10 cellular contexts compared by ENCODE assay signal in genomic region chr19:1214862-1215731, GRCh38. TPM values are rescaled to one million over a fixed set of nuclear protein-coding genes. Genes with fewer than 3 reads are reported as not detected.
DNase-seq lines count a peak whose midpoint lies in the region; ATAC-seq, FAIRE-seq and TF ChIP-seq lines count a peak whose summit lies in the region.
"Had no signal": no experiment of that assay in that cellular context is flagged by ENCODE, and none has a peak within 500 bp of the region (broad histone marks: within the 10 kb centered on the region; RNA-seq: fewer than 3 reads in every experiment).

No MANE protein-coding gene starts in this region.

- FAIRE-seq in kidney (lab: Jason Lieb, UNC), result no peak

- H3K27ac ChIP-seq in HEK293 (ENCODE audit: extremely low read depth, low read depth, low read length) (peak overlapping the region; percentile 17), brain microvascular endothelial cell (peak overlapping the region; percentile 25), kidney (ENCODE audit: low read depth in 2 of 2, low read length in 2 of 2) (peak overlapping the region; percentile 86 to 90), stomach (peak overlapping the region; percentile 57 to 89 (median 88))

- intact Hi-C loops in kidney (cut with DNase I) (no loop called here), stomach (cut with DNase I; ENCODE audit: low total_unique reads) (no loop called here)

- H3K36me3 ChIP-seq in HEK293 (ENCODE audit: control insufficient read depth in 2 of 2, insufficient read depth in 1 of 2, low read length in 2 of 2) (peaks cover 14 to 31% of the 10 kb centered on the region in 2 experiments; a peak in 2 of 3 replicates), brain microvascular endothelial cell (replicated peaks) (peaks cover 5% of the 10 kb centered on the region), kidney (ENCODE audit: control insufficient read depth in 1 of 2, insufficient read depth in 2 of 2, low read length in 2 of 2) (peaks cover 0 to 6% of the 10 kb centered on the region in 2 donors), stomach (peaks cover 3 to 22% (median 19%) of the 10 kb centered on the region in 4 donors)

- CTCF ChIA-PET in HEK293 (lab: Yijun Ruan, JAX), result interaction anchor here (0.6 to 2.2 kb wide), 4 partner anchors 7 to 178 kb away, joined by 3 to 8 read pairs (median 4); no protein-coding TSS in a partner anchor

- no peak for DNase-seq in brain microvascular endothelial cell
- peak; percentile 89 for DNase-seq in kidney
- DNase-seq in stomach, result peak; percentile 82
- no peak for DNase-seq in NCI-H128 (lab: John Stamatoyannopoulos, UW; ENCODE audit: unreplicated experiment)
- DNase-seq in activated effector memory CD4-positive, alpha-beta T cell treated with anti-CD3 and anti-CD28 coated beads, Interleukin-2, amount 50 U/mL, for 16 hours, result no peak
- DNase-seq in mucosa of gallbladder (ENCODE audit: low spot score), result no peak
- DNase-seq: activated CD8-positive, alpha-beta memory T cell treated with anti-CD3 and anti-CD28 coated beads, Interleukin-2, amount 10 ng/mL, durations not matched to agents 7 days and 5 days; NCI-H345 had no signal

- H3K27me3 ChIP-seq in brain microvascular endothelial cell (replicated peaks) (no peaks in the 10 kb centered on the region), stomach (no peaks in the 10 kb centered on the region)

- TF ChIP-seq POLR2A in stomach (IDR thresholded peaks at IDR 0.05), result no peak

- WGBS in stomach, 5 donors, result 29 to 62% (median 46%) methylated on average over 13 to 26 of the region's 26 CpGs

- in situ Hi-C loops in brain microvascular endothelial cell (cut with HindIII; ENCODE audit: low pct_ligation_motif_present, low sequenced_read_pairs), result no loop called here

- no peaks in the 10 kb centered on the region for H3K9me3 ChIP-seq in HEK293 (ENCODE audit: control insufficient read depth, insufficient read depth, low read depth, low read length)
- H3K9me3 ChIP-seq in kidney (ENCODE audit: control insufficient read depth in 1 of 2, low read length in 2 of 2), result no peaks in the 10 kb centered on the region
- H3K9me3 ChIP-seq in stomach, result no peaks in the 10 kb centered on the region

- H3K4me1 ChIP-seq in HEK293 (ENCODE audit: control insufficient read depth, insufficient read depth, low read length) (peaks cover 12% of the 10 kb centered on the region; the same call in 1 of the 2 replicates), kidney (ENCODE audit: control insufficient read depth in 1 of 2, insufficient read depth in 1 of 2, low read depth in 1 of 2, low read length in 2 of 2) (peaks cover 27 to 48% of the 10 kb centered on the region in 2 donors), stomach (peaks cover 54 to 91% (median 83%) of the 10 kb centered on the region in 4 donors)

- H3K9ac ChIP-seq in kidney (ENCODE audit: low read length in 2 of 2), result peak overlapping the region; percentile 53 to 60

- POLR2A ChIA-PET in HEK293 (lab: Yijun Ruan, JAX), result interaction anchor here (0.7 to 0.8 kb wide), 2 partner anchors 54 to 91 kb away, joined by 4 to 8 read pairs; partner anchors contain the start of gene CIRBP

- no peak for TF ChIP-seq EP300 in stomach (IDR thresholded peaks at IDR 0.05)

- H3K4me3 ChIP-seq in HEK293 (ENCODE audit: low read depth, low read length) (no peak overlapping the region), brain microvascular endothelial cell (ENCODE audit: low read depth, low read length) (no peak overlapping the region), kidney (ENCODE audit: low read length in 2 of 2) (no peak overlapping the region), stomach (peak overlapping the region in 2 of 4 donors; percentile 1 to 22)

- no peak for TF ChIP-seq CTCF in HEK293 (tag by site-specific recombination; IDR thresholded peaks at IDR 0.05)
- peak; percentile 41 for TF ChIP-seq CTCF in brain microvascular endothelial cell (IDR thresholded peaks at IDR 0.05; ENCODE audit: low read depth, low read length, missing control alignments)
- no peak for TF ChIP-seq CTCF in kidney (IDR thresholded peaks at IDR 0.05; ENCODE audit: borderline replicate concordance, extremely low read depth, insufficient read depth)
- no peak for TF ChIP-seq CTCF in stomach (IDR thresholded peaks at IDR 0.05)

- no peak for ATAC-seq in GM19455 (IDR thresholded peaks at IDR 0.05; ENCODE audit: unreplicated experiment)

TF ChIP-seq in HEK293, 187 proteins besides CTCF, POLR2A, EP300 and RAD21:
- 0 out of 2 replicates have a peak, but pooled peaks have one; percentile 13 for TF ChIP-seq ZNF600 (tag by site-specific recombination; IDR thresholded peaks at IDR 0.05)
- 0 out of 2 replicates have a peak, but pooled peaks have one; percentile 31 for TF ChIP-seq ZBTB8A (tag by site-specific recombination; IDR thresholded peaks at IDR 0.05)
- TF ChIP-seq ZNF157 (tag by site-specific recombination; IDR thresholded peaks at IDR 0.05), result no peak
- TF ChIP-seq ZBTB11 (tag by site-specific recombination; conservative IDR thresholded peaks at IDR 0.05; ENCODE audit: low read depth), result peak; percentile 90
- peak; percentile 46; the same call in 1 of the 2 replicates for TF ChIP-seq ZNF10 (tag by site-specific recombination; IDR thresholded peaks at IDR 0.05)
- TF ChIP-seq ZBTB48 (tag by site-specific recombination; IDR thresholded peaks at IDR 0.05), result peak; percentile 58; the same call in 1 of the 2 replicates
- TF ChIP-seq ZNF664 (tag by site-specific recombination; IDR thresholded peaks at IDR 0.05), result no peak
TF ChIP-seq in HEK293: peak in this region for 5.

RNA-seq across cellular contexts. Expression of gene STK11, which starts 9.5 kb away (rescaled TPM):
- 57.7 TPM for total RNA-seq in kidney
- 40.7 TPM for polyA plus RNA-seq in kidney (ENCODE audit: insufficient read depth, low read depth, low replicate concordance)
- 100 to 1,000 TPM in 1 of 5 donors, 10 to 100 TPM in 4; 55.1 to 368 (median 82.3) TPM for total RNA-seq in stomach
- polyA plus RNA-seq in stomach, result 10 to 100 TPM; 43.1 to 65.3 (median 48.8) TPM
- 72.2 TPM for total RNA-seq in mucosa of gallbladder

RNA-seq across cellular contexts. Expression of gene CBARP, which starts 22.7 kb away (rescaled TPM):
- total RNA-seq in kidney, result 1.1 TPM
- 1.0 TPM for polyA plus RNA-seq in kidney (ENCODE audit: insufficient read depth, low read depth, low replicate concordance)
- 1 to 10 TPM in 2 of 5 donors, not detected in 3; 1.3 to 8.9 TPM for total RNA-seq in stomach
- under 1 TPM in 2 of 3 donors, not detected in 1; 0.19 to 0.28 TPM for polyA plus RNA-seq in stomach
- total RNA-seq in mucosa of gallbladder, result 1.1 TPM

RNA-seq across cellular contexts. Expression of gene ATP5F1D, which starts 26.5 kb away (rescaled TPM):
- total RNA-seq in kidney (183 TPM), stomach (100 to 1,000 TPM in 2 of 5 donors, 10 to 100 TPM in 3; 26.4 to 905 (median 37.9) TPM), mucosa of gallbladder (213 TPM)
- polyA plus RNA-seq in kidney (ENCODE audit: insufficient read depth, low read depth, low replicate concordance) (641 TPM), stomach (100 to 1,000 TPM; 355 to 508 (median 358) TPM)

RNA-seq across cellular contexts. Expression of gene MIDN, which starts 33.3 kb away (rescaled TPM):
- total RNA-seq in kidney (205 TPM), stomach (100 to 1,000 TPM in 1 of 5 donors, 10 to 100 TPM in 4; 31.6 to 118 (median 54.6) TPM), mucosa of gallbladder (127 TPM)
- polyA plus RNA-seq in kidney (ENCODE audit: insufficient read depth, low read depth, low replicate concordance) (21.3 TPM), stomach (10 to 100 TPM; 17.0 to 29.2 (median 21.0) TPM)

RNA-seq across cellular contexts. Expression of gene SBNO2, which starts 41.0 kb away (rescaled TPM):
- total RNA-seq in kidney (156 TPM), stomach (10 to 100 TPM; 19.3 to 74.7 (median 63.5) TPM), mucosa of gallbladder (64.1 TPM)
- polyA plus RNA-seq in kidney (ENCODE audit: insufficient read depth, low read depth, low replicate concordance) (12.2 TPM), stomach (10 to 100 TPM; 16.3 to 36.1 (median 23.6) TPM)

Comparison
In these comparisons a context has a peak if more than half of its experiments do, and no peak if none do; other contexts are left out.
1. H3K27ac ChIP-seq: peak in every context shown above with its lines; median percentile 88 in kidney; 88 in stomach; 25 in brain microvascular endothelial cell; 17 in HEK293.
2. DNase-seq: peak in kidney (single experiment) and stomach (single experiment); none in brain microvascular endothelial cell (single experiment), NCI-H128 (single experiment), activated effector memory CD4-positive, alpha-beta T cell treated with anti-CD3 and anti-CD28 coated beads, Interleukin-2, amount 50 U/mL, for 16 hours (single experiment) and mucosa of gallbladder (single experiment).